14 cellular contexts compared by ENCODE assay signal in the genomic region with DNA sequence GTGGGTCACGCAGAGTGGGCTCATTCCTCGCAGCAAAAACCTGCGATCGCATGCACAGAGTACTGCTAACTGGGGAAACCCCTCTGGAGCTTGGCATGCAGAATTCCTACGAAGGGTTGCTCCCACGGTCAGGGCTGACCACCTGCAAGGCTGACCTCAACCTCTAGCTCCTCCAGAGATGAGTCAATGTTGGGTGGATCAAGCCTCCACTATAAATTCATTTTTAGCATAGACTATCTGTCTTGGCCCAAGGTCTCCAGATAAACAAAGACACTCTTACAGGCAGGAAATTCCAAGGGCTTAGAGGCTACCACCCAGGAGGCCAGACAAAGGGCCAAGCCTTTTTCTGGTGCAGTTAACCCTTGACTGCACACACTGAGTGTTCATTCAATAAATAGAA.
A peak's percentile ranks its signal among the peaks of the same experiment; 100 is the strongest.
DNase-seq lines count a peak whose midpoint lies in the region; ATAC-seq and TF ChIP-seq lines count a peak whose summit lies in the region.
"Had no signal": no experiment of that assay in that cellular context is flagged by ENCODE, and none has a peak within 500 bp of the region (broad histone marks: within the 10 kb centered on the region; RNA-seq: fewer than 3 reads in every experiment).

No MANE protein-coding gene starts in this region.

- H3K79me1 ChIP-seq in neuronal stem cell (ENCODE audit: low read depth, low read length): no peaks in the 10 kb centered on the region

- H3K14ac ChIP-seq in neuronal stem cell (ENCODE audit: low read length): no peak overlapping the region

- H3K4me2 ChIP-seq in neuronal stem cell (ENCODE audit: insufficient read depth, low read length, poor library complexity, severe bottlenecking): peak overlapping the region; percentile 39

- TF ChIP-seq CTCF in foreskin fibroblast (IDR thresholded peaks at IDR 0.05; ENCODE audit: low read depth, low read length): no peak

- H4K91ac ChIP-seq in neuronal stem cell (ENCODE audit: low read depth, low read length, poor library complexity): no peak overlapping the region

- H2BK120ac ChIP-seq in neuronal stem cell (ENCODE audit: low read depth, low read length): no peak overlapping the region

- peaks cover 0 to 8% of the 10 kb centered on the region in 2 donors for H3K9me3 ChIP-seq in neuronal stem cell (replicated peaks in 1 of 2; ENCODE audit: control insufficient read depth in 2 of 2, insufficient read depth in 1 of 2, low read depth in 1 of 2, low read length in 2 of 2)

- H3K4me3 ChIP-seq in neuronal stem cell (ENCODE audit: low read length in 2 of 2) (no peak overlapping the region), foreskin fibroblast (ENCODE audit: low read depth in 1 of 2, low read length in 2 of 2) (no peak overlapping the region)

- no peak overlapping the region for H2BK5ac ChIP-seq in neuronal stem cell (ENCODE audit: low read length)

- no peaks in the 10 kb centered on the region for H3K36me3 ChIP-seq in neuronal stem cell (replicated peaks in 1 of 2; ENCODE audit: control insufficient read depth in 2 of 2, insufficient read depth in 2 of 2, low read length in 2 of 2)

- H2AFZ ChIP-seq in neuronal stem cell (ENCODE audit: low read length): no peak overlapping the region

- no CpG with 5 or more reads among the region's 6 CpGs for WGBS in neuronal stem cell (ENCODE audit: extremely low coverage in 2 of 2, insufficient read length in 2 of 2, insufficient replicate concordance in 1 of 2), 2 donors

- H2AK5ac ChIP-seq in neuronal stem cell (ENCODE audit: low read depth, low read length): no peak overlapping the region

- H3K9ac ChIP-seq in neuronal stem cell (ENCODE audit: low read depth, low read length, poor library complexity): no peak overlapping the region

- H2BK12ac ChIP-seq in neuronal stem cell (ENCODE audit: low read length): no peak overlapping the region

- H3K27me3 ChIP-seq in neuronal stem cell (ENCODE audit: control insufficient read depth in 3 of 3, insufficient read depth in 3 of 3, low read depth in 1 of 3, low read length in 3 of 3): no peaks in the 10 kb centered on the region

- no peak overlapping the region for H3K4ac ChIP-seq in neuronal stem cell (ENCODE audit: low read length)

- ATAC-seq in HG03469 (IDR thresholded peaks at IDR 0.05; ENCODE audit: unreplicated experiment): no peak

- H3K27ac ChIP-seq in neuronal stem cell (replicated peaks; ENCODE audit: low read length): no peak overlapping the region

- H4K8ac ChIP-seq in neuronal stem cell (ENCODE audit: low read depth, low read length): no peak overlapping the region

- no peak overlapping the region for H2BK15ac ChIP-seq in neuronal stem cell (ENCODE audit: low read length)

- H3K4me1 ChIP-seq in neuronal stem cell (ENCODE audit: control insufficient read depth in 2 of 2, insufficient read depth in 1 of 2, low read depth in 1 of 2, low read length in 2 of 2): peaks cover 18 to 32% of the 10 kb centered on the region in 2 donors

- no peak overlapping the region for H3K23ac ChIP-seq in neuronal stem cell (ENCODE audit: low read depth, low read length, poor library complexity)

- H3K18ac ChIP-seq in neuronal stem cell (ENCODE audit: low read length): no peak overlapping the region

- DNase-seq in COLO829 (ENCODE audit: low spot score) (peak; percentile 29), RPMI7951 (ENCODE audit: low read depth) (peak; percentile 88), foreskin melanocyte (peak; percentile 60), neuronal stem cell (ENCODE audit: low spot score) (peak; percentile 71), foreskin fibroblast (no peak), DMS114 treated with DMSO at 0.1 percent for 48 hours (lab: John Stamatoyannopoulos, UW; ENCODE audit: unreplicated experiment) (no peak), NCI-H146 treated with DMSO at 0.1 percent for 48 hours (lab: John Stamatoyannopoulos, UW; ENCODE audit: unreplicated experiment) (no peak)
- DNase-seq: activated CD4-positive, alpha-beta T cell treated with anti-CD3 and anti-CD28 coated beads, Interleukin-2, amount 50 U/mL, for 4 hours; COR-L47; Kasumi-1; NCI-H187; NCI-H526 treated with DMSO at 0.1 percent for 48 hours; substantia nigra had no signal

Comparison
In these comparisons a context has a peak if more than half of its experiments do, and no peak if none do; other contexts are left out.
1. DNase-seq: peak in COLO829 (single experiment), RPMI7951 (single experiment), foreskin melanocyte (single experiment) and neuronal stem cell (single experiment); none in foreskin fibroblast (0 of 2), DMS114 treated with DMSO at 0.1 percent for 48 hours (single experiment) and NCI-H146 treated with DMSO at 0.1 percent for 48 hours (single experiment).